ENCODE assay signal across 8 cellular contexts in genomic region chr1:231335663-231336602, GRCh38. TPM values are rescaled to one million over a fixed set of nuclear protein-coding genes. Genes with fewer than 3 reads are reported as not detected.
A peak's percentile ranks its signal among the peaks of the same experiment; 100 is the strongest.
DNase-seq lines count a peak whose midpoint lies in the region; ATAC-seq and TF ChIP-seq lines count a peak whose summit lies in the region.

No MANE protein-coding gene starts in this region.

- TF ChIP-seq CTCF in foreskin fibroblast (IDR thresholded peaks at IDR 0.05; ENCODE audit: low read depth, low read length), result no peak

- H3K9me3 ChIP-seq in HAP-1 (no peaks in the 10 kb centered on the region), SJSA1 (replicated peaks) (no peaks in the 10 kb centered on the region), skeletal muscle tissue (ENCODE audit: control insufficient read depth in 3 of 3, low read length in 3 of 3) (no peaks in the 10 kb centered on the region)

- peaks cover 14% of the 10 kb centered on the region for H3K4me1 ChIP-seq in HAP-1
- H3K4me1 ChIP-seq in SJSA1 (replicated peaks), result peaks cover 36% of the 10 kb centered on the region
- peaks cover 42 to 51% (median 43%) of the 10 kb centered on the region in 3 donors for H3K4me1 ChIP-seq in skeletal muscle tissue (ENCODE audit: control insufficient read depth in 3 of 3, insufficient read depth in 3 of 3, low read length in 3 of 3)

- in situ Hi-C loops in HAP-1 (cut with MboI; ENCODE audit: low sequenced_read_pairs), result no loop called here

- H3K27ac ChIP-seq in SJSA1 (no peak overlapping the region), skeletal muscle tissue (ENCODE audit: low read depth, low read length) (peak overlapping the region; percentile 0)

- DNase-seq in HAP-1 (ENCODE audit: low spot score in 2 of 2) (peak in 1 of 2 experiments; percentile 22), SJSA1 (ENCODE audit: low read depth in 1 of 2, low spot score in 2 of 2) (no peak), foreskin fibroblast (no peak), retina (no peak), cerebellar cortex (ENCODE audit: low spot score) (no peak)

- peak overlapping the region; percentile 79 for H3K4me3 ChIP-seq in HAP-1
- H3K4me3 ChIP-seq in SJSA1, result peak overlapping the region; percentile 65
- peak overlapping the region; percentile 96 to 98 for H3K4me3 ChIP-seq in foreskin fibroblast (ENCODE audit: low read depth in 1 of 2, low read length in 2 of 2)
- peak overlapping the region; percentile 98 to 99 (median 99) for H3K4me3 ChIP-seq in skeletal muscle tissue (ENCODE audit: low read length in 3 of 3)

- H3K9ac ChIP-seq in skeletal muscle tissue (ENCODE audit: low read depth in 1 of 3, low read length in 3 of 3), result peak overlapping the region; percentile 92 to 99 (median 95)

- ATAC-seq in GM21529 (IDR thresholded peaks at IDR 0.05; ENCODE audit: unreplicated experiment) (no peak), GM21717 (IDR thresholded peaks at IDR 0.05; ENCODE audit: unreplicated experiment) (no peak)

- H3K36me3 ChIP-seq in HAP-1 (replicated peaks) (peaks cover 2% of the 10 kb centered on the region), SJSA1 (peaks cover 43% of the 10 kb centered on the region), skeletal muscle tissue (ENCODE audit: control insufficient read depth in 3 of 3, insufficient read depth in 3 of 3, low read length in 3 of 3) (peaks cover 2 to 8% (median 4%) of the 10 kb centered on the region in 3 donors)

- H3K27me3 ChIP-seq in HAP-1 (ENCODE audit: low read depth) (no peaks in the 10 kb centered on the region), SJSA1 (replicated peaks) (no peaks in the 10 kb centered on the region), skeletal muscle tissue (ENCODE audit: control insufficient read depth in 3 of 3, insufficient read depth in 3 of 3, low read length in 3 of 3) (no peaks in the 10 kb centered on the region)

RNA-seq across cellular contexts. Expression of gene EXOC8, which starts 1.7 kb away (rescaled TPM):
- total RNA-seq in SJSA1 (2014; rRNA removed; shearing (Covaris generic)), result 16.0 and 16.9 TPM in 2 replicates
- 12.5 TPM for total RNA-seq in skeletal muscle tissue

RNA-seq across cellular contexts. Expression of gene SPRTN, which starts 2.2 kb away (rescaled TPM):
- total RNA-seq in SJSA1 (2014; rRNA removed; shearing (Covaris generic)), result 27.4 and 30.4 TPM in 2 replicates
- 5.7 TPM for total RNA-seq in skeletal muscle tissue
